ENCODE assay signal across 8 cellular contexts in genomic region chr7:131011976-131012375, GRCh38.
DNase-seq lines count a peak whose midpoint lies in the region; ATAC-seq and TF ChIP-seq lines count a peak whose summit lies in the region.

No MANE protein-coding gene starts in this region.

- ATAC-seq in activated naive CD4-positive, alpha-beta T cell treated with anti-CD3 and anti-CD28 coated beads, Interleukin-2, amount 50 U/mL, for 72 hours = no peak
- ATAC-seq in heart left ventricle = peak in 3 of 4 donors; percentile 55 to 65 (median 59)

- H3K4me3 Mint-ChIP-seq in activated CD4-positive, alpha-beta T cell treated with anti-CD3 and anti-CD28 coated beads, Interleukin-2, amount 10 ng/mL, durations not matched to agents 24 days and 14 days = peak overlapping the region; percentile 74

- TF ChIP-seq POLR2A in heart left ventricle (IDR thresholded peaks at IDR 0.05) = no peak
- TF ChIP-seq POLR2A in testis (IDR thresholded peaks at IDR 0.05) = no peak

- H3K4me1 Mint-ChIP-seq in activated CD4-positive, alpha-beta T cell treated with anti-CD3 and anti-CD28 coated beads, Interleukin-2, amount 10 ng/mL, durations not matched to agents 24 days and 14 days = peaks cover 65% of the 10 kb centered on the region

- H3K9me3 Mint-ChIP-seq in activated CD4-positive, alpha-beta T cell treated with anti-CD3 and anti-CD28 coated beads, Interleukin-2, amount 10 ng/mL, durations not matched to agents 24 days and 14 days = no peaks in the 10 kb centered on the region
- no peaks in the 10 kb centered on the region for H3K9me3 Mint-ChIP-seq in activated naive CD4-positive, alpha-beta T cell treated with anti-CD3 and anti-CD28 coated beads, Interleukin-2, amount 50 U/mL, for 72 hours

- no peaks in the 10 kb centered on the region for H3K27me3 Mint-ChIP-seq in activated CD4-positive, alpha-beta T cell treated with anti-CD3 and anti-CD28 coated beads, Interleukin-2, amount 10 ng/mL, durations not matched to agents 24 days and 14 days

- H3K27ac ChIP-seq in heart left ventricle = peak overlapping the region in 10 of 12 donors; percentile 7 to 79 (median 58)
- H3K27ac ChIP-seq in testis = peak overlapping the region; percentile 41 to 81

- no peaks in the 10 kb centered on the region for H3K9me3 ChIP-seq in heart left ventricle
- no peaks in the 10 kb centered on the region for H3K9me3 ChIP-seq in testis

- peak overlapping the region; percentile 97 for H3K27ac Mint-ChIP-seq in activated CD4-positive, alpha-beta T cell treated with anti-CD3 and anti-CD28 coated beads, Interleukin-2, amount 10 ng/mL, durations not matched to agents 24 days and 14 days
- peak overlapping the region; percentile 97 to 99 for H3K27ac Mint-ChIP-seq in activated naive CD4-positive, alpha-beta T cell treated with anti-CD3 and anti-CD28 coated beads, Interleukin-2, amount 50 U/mL, for 72 hours

- WGBS in heart left ventricle, 4 donors = 30 to 41% (median 36%) methylated on average over 4 of the region's 4 CpGs
- WGBS in testis, 2 donors = 20 to 40% methylated on average over 4 of the region's 4 CpGs

- H3K4me1 ChIP-seq in heart left ventricle (peaks cover 15 to 99% (median 66%) of the 10 kb centered on the region in 12 donors), testis (peaks cover 50% of the 10 kb centered on the region)

- DNase-seq in activated CD4-positive, alpha-beta T cell treated with anti-CD3 and anti-CD28 coated beads, Interleukin-2, amount 10 ng/mL, durations not matched to agents 24 days and 14 days = peak; percentile 72
- no peak for DNase-seq in activated CD4-positive, alpha-beta T cell treated with anti-CD3 and anti-CD28 coated beads, Interleukin-2, amount 50 U/mL, for 4 hours
- DNase-seq in activated naive CD4-positive, alpha-beta T cell treated with anti-CD3 and anti-CD28 coated beads, Interleukin-2, amount 50 U/mL, for 72 hours (ENCODE audit: low spot score in 2 of 2) = no peak
- DNase-seq in heart left ventricle (no peak), testis (no peak), GM19238 (ENCODE audit: insufficient read length, low spot score) (no peak), HT-29 (ENCODE audit: low spot score) (no peak), mesenteric fat pad (ENCODE audit: low spot score) (no peak)

- H3K36me3 Mint-ChIP-seq in activated CD4-positive, alpha-beta T cell treated with anti-CD3 and anti-CD28 coated beads, Interleukin-2, amount 10 ng/mL, durations not matched to agents 24 days and 14 days (ENCODE audit: low read depth) = peaks cover 12% of the 10 kb centered on the region
- H3K36me3 Mint-ChIP-seq in activated naive CD4-positive, alpha-beta T cell treated with anti-CD3 and anti-CD28 coated beads, Interleukin-2, amount 50 U/mL, for 72 hours = peaks cover 0 to 11% of the 10 kb centered on the region in 2 donors

- H3K36me3 ChIP-seq in heart left ventricle (peaks cover 0 to 12% (median 0%) of the 10 kb centered on the region in 9 donors), testis (ENCODE audit: low read depth, missing control alignments) (no peaks in the 10 kb centered on the region)

- intact Hi-C loops in activated CD4-positive, alpha-beta T cell treated with anti-CD3 and anti-CD28 coated beads, Interleukin-2, amount 10 ng/mL, durations not matched to agents 24 days and 14 days (cut with micrococcal nuclease) = loop anchor here (1.0 to 2.0 kb wide), 4 partner anchors 9 to 177 kb away; no protein-coding TSS in a partner anchor
- intact Hi-C loops in heart left ventricle (cut with DNase I) = loop anchor here in 1 of 10 donors (5.0 kb wide), 1 partner anchor 115 kb away; no protein-coding TSS in a partner anchor
- intact Hi-C loops in testis (cut with DNase I; ENCODE audit: low total_unique reads) = no loop called here

- no peak for TF ChIP-seq CTCF in heart left ventricle (IDR thresholded peaks at IDR 0.05)
- no peak for TF ChIP-seq CTCF in testis (IDR thresholded peaks at IDR 0.05)

- no peaks in the 10 kb centered on the region for H3K27me3 ChIP-seq in heart left ventricle
- H3K27me3 ChIP-seq in testis = no peaks in the 10 kb centered on the region

- no peak overlapping the region for H3K4me3 ChIP-seq in heart left ventricle
- H3K4me3 ChIP-seq in testis = no peak overlapping the region

Comparison
In these comparisons a context has a peak if more than half of its experiments do, and no peak if none do; other contexts are left out.
1. ATAC-seq: peak in heart left ventricle (3 of 4); none in activated naive CD4-positive, alpha-beta T cell treated with anti-CD3 and anti-CD28 coated beads, Interleukin-2, amount 50 U/mL, for 72 hours (0 of 2).